In genomic region chr19:45402469-45403070, GRCh38 we compare ENCODE assay signal across 8 cellular contexts. TPM values are rescaled to one million over a fixed set of nuclear protein-coding genes. Genes with fewer than 3 reads are reported as not detected.
DNase-seq lines count a peak whose midpoint lies in the region; ATAC-seq, FAIRE-seq and TF ChIP-seq lines count a peak whose summit lies in the region.

No MANE protein-coding gene starts in this region.

- peak; percentile 92 for DNase-seq in D341Med (ENCODE audit: low spot score)
- peak; percentile 25 to 75 for DNase-seq in NCI-H526 (lab: John Stamatoyannopoulos, UW)
- peak; percentile 16 for DNase-seq in epithelial cell of prostate (ENCODE audit: low read depth, low spot score)
- DNase-seq in pancreas = peak; percentile 58 to 88 (median 75)
- DNase-seq in superior temporal gyrus (ENCODE audit: extremely low spot score) = no peak
- no peak for DNase-seq in NCI-H2081 (lab: John Stamatoyannopoulos, UW)
- no peak for DNase-seq in NCI-H1930 (lab: John Stamatoyannopoulos, UW)
- no peak for DNase-seq in occipital lobe (lab: John Stamatoyannopoulos, UW)

- H3K4me3 ChIP-seq in pancreas = peak overlapping the region in 2 of 4 donors; percentile 81 to 92

- H3K27ac ChIP-seq in epithelial cell of prostate = peak overlapping the region; percentile 100
- H3K27ac ChIP-seq in pancreas = peak overlapping the region; percentile 25 to 94 (median 32)

- TF ChIP-seq CTCF in pancreas (IDR thresholded peaks at IDR 0.05) = peak in 2 of 4 donors; percentile 34 to 51

- peaks cover 7 to 12% (median 9%) of the 10 kb centered on the region in 3 donors for H3K4me1 ChIP-seq in pancreas

- no peaks in the 10 kb centered on the region for H3K9me3 ChIP-seq in pancreas

- intact Hi-C loops in pancreas (cut with DNase I) = no loop called here

- WGBS in pancreas, 2 donors = 8 to 11% methylated on average over 23 to 32 of the region's 32 CpGs

- peaks cover 0 to 4% (median 0%) of the 10 kb centered on the region in 3 donors for H3K36me3 ChIP-seq in pancreas

- ATAC-seq in pancreas = peak; percentile 3 to 8 (median 6)

- no peak for FAIRE-seq in pancreas (lab: Jason Lieb, UNC)

- no peaks in the 10 kb centered on the region for H3K27me3 ChIP-seq in pancreas

RNA-seq across cellular contexts. Expression of gene PPP1R13L, which starts 2.3 kb away (rescaled TPM):
- 10 to 100 TPM; 22.8 to 42.7 (median 27.6) TPM for total RNA-seq in pancreas
- polyA plus RNA-seq in pancreas = 10 to 100 TPM; 50.5 to 54.4 TPM
- not detected for total RNA-seq in occipital lobe

RNA-seq across cellular contexts. Expression of gene POLR1G, which starts 3.9 kb away (rescaled TPM):
- total RNA-seq in pancreas (1 to 10 TPM in 5 of 6 donors, under 1 TPM in 1; 0.91 to 5.3 (median 2.9) TPM), occipital lobe (5.3 TPM)
- polyA plus RNA-seq in pancreas = 1 to 10 TPM; 1.6 to 3.3 TPM

RNA-seq across cellular contexts. Expression of gene ERCC1, which starts 21.1 kb away (rescaled TPM):
- total RNA-seq in pancreas (10 to 100 TPM; 28.9 to 33.5 (median 32.9) TPM), occipital lobe (51.2 TPM)
- polyA plus RNA-seq in pancreas = 10 to 100 TPM; 35.3 to 42.3 TPM

RNA-seq across cellular contexts. Expression of gene ERCC2, which starts 32.2 kb away (rescaled TPM):
- total RNA-seq in pancreas (10 to 100 TPM in 2 of 6 donors, 1 to 10 TPM in 4; 7.1 to 13.0 (median 8.1) TPM), occipital lobe (10.9 TPM)
- 10 to 100 TPM; 16.1 to 19.5 TPM for polyA plus RNA-seq in pancreas

Comparison
In these comparisons a context has a peak if more than half of its experiments do, and no peak if none do; other contexts are left out.
1. DNase-seq: peak in D341Med (single experiment), NCI-H526 (2 of 2), epithelial cell of prostate (single experiment) and pancreas (6 of 6); none in superior temporal gyrus (single experiment), NCI-H2081 (0 of 2), NCI-H1930 (0 of 2) and occipital lobe (single experiment).
2. RNA of gene PPP1R13L, which starts 2.3 kb away (total RNA-seq): 22.8 to 42.7 TPM in pancreas; not detected in occipital lobe (single experiment); every median in the first group is over 10 times any median in the second.